In the genomic region with DNA sequence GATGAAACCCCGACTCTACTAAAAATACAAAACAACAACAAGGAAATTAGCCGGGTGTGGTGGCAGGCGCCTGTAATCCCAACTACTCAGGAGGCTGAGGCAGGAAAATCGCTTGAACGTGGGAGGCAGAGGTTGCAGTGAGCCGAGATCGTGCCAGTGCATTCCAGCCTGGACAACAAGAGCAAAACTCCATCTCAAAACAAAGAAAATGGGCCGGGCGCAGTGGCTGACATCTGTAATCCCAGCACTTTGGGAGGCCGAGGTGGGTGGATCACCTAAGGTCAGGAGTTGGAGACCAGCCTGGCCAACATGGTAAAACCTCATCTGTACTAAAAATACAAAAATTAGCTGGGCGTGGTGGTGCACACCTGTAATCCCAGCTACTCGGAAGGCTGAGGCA, we compare ENCODE assay signal across 6 cellular contexts. TPM values are rescaled to one million over a fixed set of nuclear protein-coding genes. Genes with fewer than 3 reads are reported as not detected.
DNase-seq lines count a peak whose midpoint lies in the region; TF ChIP-seq lines count a peak whose summit lies in the region.
"Not testable (repeated sequence)": the region's sequence is repeated elsewhere in the genome, so short reads cannot be mapped to it uniquely, and the experiment has no call there.
"Had no signal": no experiment of that assay in that cellular context is flagged by ENCODE, and none has a peak within 500 bp of the region (broad histone marks: within the 10 kb centered on the region; RNA-seq: fewer than 3 reads in every experiment).

No MANE protein-coding gene starts in this region.

- TF ChIP-seq CTCF in nephron progenitor cell (IDR thresholded peaks at IDR 0.05); type B pancreatic cell (conservative IDR thresholded peaks at IDR 0.05): not testable (repeated sequence)

- not testable (repeated sequence) for H3K36me3 Mint-ChIP-seq in nephron progenitor cell (ENCODE audit: low read depth); type B pancreatic cell

- H3K4me3 Mint-ChIP-seq in nephron progenitor cell, type B pancreatic cell: not testable (repeated sequence)

- H3K27me3 Mint-ChIP-seq in nephron progenitor cell (ENCODE audit: low read depth, poor library complexity); type B pancreatic cell: not testable (repeated sequence)

- peak overlapping the region; percentile 61 for H3K27ac Mint-ChIP-seq in nephron progenitor cell
- not testable (repeated sequence) for H3K27ac Mint-ChIP-seq in type B pancreatic cell

- H3K9me3 Mint-ChIP-seq in nephron progenitor cell, type B pancreatic cell: not testable (repeated sequence)

- H3K4me1 Mint-ChIP-seq in nephron progenitor cell: peaks cover 10% of the 10 kb centered on the region
- not testable (repeated sequence) for H3K4me1 Mint-ChIP-seq in type B pancreatic cell (ENCODE audit: unreplicated experiment)

- DNase-seq in mesenteric fat pad (ENCODE audit: low spot score): peak; percentile 49
- not testable (repeated sequence) for DNase-seq in nephron progenitor cell
- peak; percentile 27 for DNase-seq in type B pancreatic cell (ENCODE audit: extremely low spot score, unreplicated experiment)

RNA-seq across cellular contexts. Expression of a gene that starts 37.5 kb away (rescaled TPM):
- total RNA-seq in mesenteric fat pad: 0.29 TPM
- total RNA-seq in type B pancreatic cell (ENCODE audit: low replicate concordance): 3.1 and 7.9 TPM in 2 replicates
- total RNA-seq: A172; CD8-positive, alpha-beta T cell; Daoy had no signal
